13 cellular contexts compared by ENCODE assay signal in genomic region chr19:47155141-47155540, GRCh38. TPM values are rescaled to one million over a fixed set of nuclear protein-coding genes. Genes with fewer than 3 reads are reported as not detected.
DNase-seq lines count a peak whose midpoint lies in the region; ATAC-seq and TF ChIP-seq lines count a peak whose summit lies in the region.
"Had no signal": no experiment of that assay in that cellular context is flagged by ENCODE, and none has a peak within 500 bp of the region (broad histone marks: within the 10 kb centered on the region; RNA-seq: fewer than 3 reads in every experiment).

No MANE protein-coding gene starts in this region.

- peaks cover 5% of the 10 kb centered on the region for H3F3A ChIP-seq in PC-3 (ENCODE audit: low read length, unreplicated experiment)

- H4K20me1 ChIP-seq in PC-3 (ENCODE audit: low read length) = no peaks in the 10 kb centered on the region; the same call in 1 of the 2 replicates

- ATAC-seq in activated T-helper 17 cell treated with anti-CD3 and anti-CD28 coated beads, Interleukin-2, amount 50 U/mL, for 72 hours (replicated peaks) = no peak
- ATAC-seq in PC-3 = no peak
- ATAC-seq: activated CD8-positive, alpha-beta memory T cell treated with anti-CD3 and anti-CD28 coated beads, Interleukin-2, amount 10 ng/mL, durations not matched to agents 7 days and 5 days; Panc1 had no signal

- no peak overlapping the region for H2AFZ ChIP-seq in PC-3 (ENCODE audit: low read length)

- H3K4me1 ChIP-seq in rectal smooth muscle tissue (ENCODE audit: control insufficient read depth, insufficient read depth, low read length) (peaks cover 55% of the 10 kb centered on the region), PC-3 (ENCODE audit: insufficient read depth, low read length) (peaks cover 42% of the 10 kb centered on the region)

- H3K27ac ChIP-seq in rectal smooth muscle tissue (ENCODE audit: low read depth, low read length) (peak overlapping the region; percentile 69), PC-3 (ENCODE audit: low read length) (no peak overlapping the region)

- peak overlapping the region; percentile 27 for H3K27ac Mint-ChIP-seq in activated T-helper 17 cell treated with anti-CD3 and anti-CD28 coated beads, Interleukin-2, amount 50 U/mL, for 72 hours
- H3K27ac Mint-ChIP-seq: activated CD8-positive, alpha-beta memory T cell treated with anti-CD3 and anti-CD28 coated beads, Interleukin-2, amount 10 ng/mL, durations not matched to agents 7 days and 5 days had no signal

- H3K36me3 Mint-ChIP-seq in activated T-helper 17 cell treated with anti-CD3 and anti-CD28 coated beads, Interleukin-2, amount 50 U/mL, for 72 hours (ENCODE audit: low read depth) = peaks cover 94% of the 10 kb centered on the region

- CTCF ChIA-PET in PC-3 (lab: Charles Lee) = no interaction called here

- H3K9me2 ChIP-seq in PC-3 (replicated peaks; ENCODE audit: low read length) = no peaks in the 10 kb centered on the region

- H3K27me3 Mint-ChIP-seq in activated T-helper 17 cell treated with anti-CD3 and anti-CD28 coated beads, Interleukin-2, amount 50 U/mL, for 72 hours = no peaks in the 10 kb centered on the region
- H3K27me3 Mint-ChIP-seq: activated CD8-positive, alpha-beta memory T cell treated with anti-CD3 and anti-CD28 coated beads, Interleukin-2, amount 10 ng/mL, durations not matched to agents 7 days and 5 days had no signal

- no peaks in the 10 kb centered on the region for H3K9me3 ChIP-seq in PC-3 (ENCODE audit: low read length)

- H3K4me3 ChIP-seq in foreskin fibroblast (ENCODE audit: low read depth in 1 of 2, low read length in 2 of 2) (no peak overlapping the region), rectal smooth muscle tissue (ENCODE audit: low read length) (no peak overlapping the region), PC-3 (ENCODE audit: low read length) (no peak overlapping the region)

- peaks cover 18% of the 10 kb centered on the region for H3K79me2 ChIP-seq in PC-3 (ENCODE audit: low read length)

- H3K9ac ChIP-seq in rectal smooth muscle tissue (ENCODE audit: low read length) (no peak overlapping the region), PC-3 (ENCODE audit: low read length) (no peak overlapping the region)

- H3K36me3 ChIP-seq in rectal smooth muscle tissue (ENCODE audit: control insufficient read depth, insufficient read depth, low read length) = peaks cover 10% of the 10 kb centered on the region
- peaks cover 46% of the 10 kb centered on the region for H3K36me3 ChIP-seq in PC-3 (ENCODE audit: low read depth, low read length)

- DNase-seq in ELF-1 (ENCODE audit: low read depth, low spot score) (peak; percentile 70), foreskin fibroblast (peak; percentile 24 to 64), GDM1 (lab: John Stamatoyannopoulos, UW) (no peak), cerebellar cortex (ENCODE audit: low spot score) (no peak), PC-3 (no peak), RPMI8226 (no peak)
- DNase-seq: activated CD8-positive, alpha-beta memory T cell treated with anti-CD3 and anti-CD28 coated beads, Interleukin-2, amount 10 ng/mL, durations not matched to agents 7 days and 5 days; midbrain; MM.1S; NCI-H226 had no signal

- intact Hi-C loops in PC-3 (cut with micrococcal nuclease) = no loop called here

- no peak overlapping the region for H3K4me2 ChIP-seq in PC-3 (ENCODE audit: low read length)

- no TSS peak for BruUV-seq in PC-3 (replicated peaks; lab: Mats Ljungman, UMichigan)

- H3K4me1 Mint-ChIP-seq in activated T-helper 17 cell treated with anti-CD3 and anti-CD28 coated beads, Interleukin-2, amount 50 U/mL, for 72 hours = peaks cover 25% of the 10 kb centered on the region

- POLR2A ChIA-PET in PC-3 (lab: Charles Lee; ENCODE audit: unreplicated experiment) = no interaction called here

- no peaks in the 10 kb centered on the region for H3K27me3 ChIP-seq in rectal smooth muscle tissue (ENCODE audit: control insufficient read depth, insufficient read depth, low read length)
- no peaks in the 10 kb centered on the region for H3K27me3 ChIP-seq in PC-3 (ENCODE audit: low read length)

- peak overlapping the region; percentile 4 for H3K4me3 Mint-ChIP-seq in activated T-helper 17 cell treated with anti-CD3 and anti-CD28 coated beads, Interleukin-2, amount 50 U/mL, for 72 hours
- H3K4me3 Mint-ChIP-seq: activated CD8-positive, alpha-beta memory T cell treated with anti-CD3 and anti-CD28 coated beads, Interleukin-2, amount 10 ng/mL, durations not matched to agents 7 days and 5 days had no signal

- no peak for TF ChIP-seq CTCF in foreskin fibroblast (IDR thresholded peaks at IDR 0.05; ENCODE audit: low read depth, low read length)
- TF ChIP-seq CTCF in PC-3 (conservative IDR thresholded peaks at IDR 0.05; ENCODE audit: low read depth, low read length) = no peak

- no peaks in the 10 kb centered on the region for H3K9me3 Mint-ChIP-seq in activated T-helper 17 cell treated with anti-CD3 and anti-CD28 coated beads, Interleukin-2, amount 50 U/mL, for 72 hours

RNA-seq across cellular contexts. Expression of gene SAE1, which starts 24.5 kb away (rescaled TPM):
- total RNA-seq in activated T-helper 17 cell treated with anti-CD3 and anti-CD28 coated beads, Interleukin-2, amount 50 U/mL, for 72 hours = 100 to 1,000 TPM; 151 to 184 TPM
- total RNA-seq in PC-3 (2014; rRNA removed) = 99.7 and 134 TPM in 2 replicates

RNA-seq across cellular contexts. Expression of gene ZC3H4, which starts 41.6 kb away (rescaled TPM):
- 100 to 1,000 TPM; 117 to 166 TPM for total RNA-seq in activated T-helper 17 cell treated with anti-CD3 and anti-CD28 coated beads, Interleukin-2, amount 50 U/mL, for 72 hours
- total RNA-seq in PC-3 (2014; rRNA removed) = 13.4 and 20.0 TPM in 2 replicates

Comparison
In these comparisons a context has a peak if more than half of its experiments do, and no peak if none do; other contexts are left out.
1. DNase-seq: peak in ELF-1 (single experiment) and foreskin fibroblast (2 of 2); none in GDM1 (single experiment), cerebellar cortex (single experiment), PC-3 (single experiment) and RPMI8226 (single experiment).